8 cellular contexts compared by ENCODE assay signal in the genomic region with DNA sequence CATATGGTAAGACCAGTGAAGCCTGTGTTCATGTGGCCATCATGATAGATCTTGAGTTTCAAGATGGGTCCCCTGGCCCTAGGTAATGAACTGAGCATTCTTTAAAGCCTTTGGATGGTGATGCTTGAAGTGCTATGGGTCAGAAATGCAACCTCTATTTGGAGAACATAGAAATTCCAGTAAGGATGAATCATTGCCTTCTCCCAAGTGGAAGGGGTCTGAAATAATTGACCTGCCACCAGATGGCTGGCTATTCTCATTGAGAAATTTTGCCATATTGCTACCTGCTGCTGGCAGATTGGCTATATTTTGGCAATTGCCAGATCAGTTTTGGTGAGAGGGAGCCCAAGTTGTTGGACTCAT. TPM values are rescaled to one million over a fixed set of nuclear protein-coding genes. Genes with fewer than 3 reads are reported as not detected.
A peak's percentile ranks its signal among the peaks of the same experiment; 100 is the strongest.
DNase-seq lines count a peak whose midpoint lies in the region; ATAC-seq and TF ChIP-seq lines count a peak whose summit lies in the region.

No MANE protein-coding gene starts in this region.

- TF ChIP-seq POLR2A in adrenal gland (IDR thresholded peaks at IDR 0.05): no peak

- no peaks in the 10 kb centered on the region for H3K36me3 ChIP-seq in adrenal gland (replicated peaks in 1 of 2)
- H3K36me3 ChIP-seq in tibial artery: peaks cover 0 to 5% (median 0%) of the 10 kb centered on the region in 3 donors

- CTCF ChIA-PET in activated CD8-positive, alpha-beta memory T cell treated with anti-CD3 and anti-CD28 coated beads, Interleukin-2, amount 10 ng/mL, durations not matched to agents 7 days and 5 days (lab: Charles Lee): interaction anchor here (0.5 to 13.0 kb wide), 13 partner anchors 10 to 518 kb away, joined by 3 to 536 read pairs (median 4); partner anchors contain the start of genes AHDC1, FAM76A, SLC9A1 and STX12

- peaks cover 40% of the 10 kb centered on the region for H3K4me1 Mint-ChIP-seq in activated CD8-positive, alpha-beta memory T cell treated with anti-CD3 and anti-CD28 coated beads, Interleukin-2, amount 10 ng/mL, durations not matched to agents 7 days and 5 days

- no peak for ATAC-seq in activated CD8-positive, alpha-beta memory T cell treated with anti-CD3 and anti-CD28 coated beads, Interleukin-2, amount 10 ng/mL, durations not matched to agents 7 days and 5 days
- ATAC-seq in GM19452 (IDR thresholded peaks at IDR 0.05; ENCODE audit: unreplicated experiment): no peak

- H3K9me3 Mint-ChIP-seq in activated CD8-positive, alpha-beta memory T cell treated with anti-CD3 and anti-CD28 coated beads, Interleukin-2, amount 10 ng/mL, durations not matched to agents 7 days and 5 days (ENCODE audit: low read depth): no peaks in the 10 kb centered on the region

- H3K27ac ChIP-seq in adrenal gland (peak overlapping the region in 4 of 5 donors; percentile 65 to 86 (median 75)), tibial artery (peak overlapping the region; percentile 78 to 81)

- peak overlapping the region; percentile 98 for H3K27ac Mint-ChIP-seq in activated CD8-positive, alpha-beta memory T cell treated with anti-CD3 and anti-CD28 coated beads, Interleukin-2, amount 10 ng/mL, durations not matched to agents 7 days and 5 days

- H3K9me3 ChIP-seq in adrenal gland (replicated peaks in 1 of 3): no peaks in the 10 kb centered on the region
- no peaks in the 10 kb centered on the region for H3K9me3 ChIP-seq in tibial artery

- H3K27me3 Mint-ChIP-seq in activated CD8-positive, alpha-beta memory T cell treated with anti-CD3 and anti-CD28 coated beads, Interleukin-2, amount 10 ng/mL, durations not matched to agents 7 days and 5 days: no peaks in the 10 kb centered on the region

- TF ChIP-seq CTCF in adrenal gland (IDR thresholded peaks at IDR 0.05): no peak
- no peak for TF ChIP-seq CTCF in tibial artery (IDR thresholded peaks at IDR 0.05)

- H3K4me3 Mint-ChIP-seq in activated CD8-positive, alpha-beta memory T cell treated with anti-CD3 and anti-CD28 coated beads, Interleukin-2, amount 10 ng/mL, durations not matched to agents 7 days and 5 days: peak overlapping the region; percentile 99

- intact Hi-C loops in adrenal gland (cut with DNase I): loop anchor here (5.0 to 10.0 kb wide), 2 partner anchors 50 to 152 kb away; no protein-coding TSS in a partner anchor
- intact Hi-C loops in tibial artery (cut with DNase I; ENCODE audit: low total_unique reads): loop anchor here (5.0 kb wide), 1 partner anchor 50 kb away; no protein-coding TSS in a partner anchor

- H3K27me3 ChIP-seq in adrenal gland: no peaks in the 10 kb centered on the region
- no peaks in the 10 kb centered on the region for H3K27me3 ChIP-seq in tibial artery

- H3K4me1 ChIP-seq in adrenal gland (replicated peaks in 1 of 2) (peaks cover 9 to 33% of the 10 kb centered on the region in 2 donors), tibial artery (peaks cover 0 to 33% (median 17%) of the 10 kb centered on the region in 4 donors)

- no peak overlapping the region for H3K4me3 ChIP-seq in adrenal gland
- H3K4me3 ChIP-seq in tibial artery: peak overlapping the region; percentile 48 to 61

- H3K36me3 Mint-ChIP-seq in activated CD8-positive, alpha-beta memory T cell treated with anti-CD3 and anti-CD28 coated beads, Interleukin-2, amount 10 ng/mL, durations not matched to agents 7 days and 5 days: peaks cover 37% of the 10 kb centered on the region

- DNase-seq in activated CD8-positive, alpha-beta memory T cell treated with anti-CD3 and anti-CD28 coated beads, Interleukin-2, amount 10 ng/mL, durations not matched to agents 7 days and 5 days: no peak
- DNase-seq in activated CD8-positive, alpha-beta memory T cell treated with anti-CD3 and anti-CD28 coated beads for 24 hours: no peak
- DNase-seq in adrenal gland: no peak
- DNase-seq in kidney tubule cell (ENCODE audit: low spot score): peak; percentile 56
- DNase-seq in tibial artery: no peak
- no peak for DNase-seq in DMS53 treated with DMSO at 0.1 percent for 48 hours (lab: John Stamatoyannopoulos, UW; ENCODE audit: unreplicated experiment)
- no peak for DNase-seq in NCI-H1694 treated with DMSO at 0.1 percent for 48 hours (lab: John Stamatoyannopoulos, UW)

RNA-seq across cellular contexts. Expression of gene IFI6, which starts 0.7 kb away (rescaled TPM):
- 1,000 to 10,000 TPM in 1 of 2 experiments, 100 to 1,000 TPM in 1; 461 to 1,077 TPM for total RNA-seq in activated CD8-positive, alpha-beta memory T cell treated with anti-CD3 and anti-CD28 coated beads, Interleukin-2, amount 10 ng/mL, durations not matched to agents 7 days and 5 days
- 100 to 1,000 TPM in 5 of 8 donors, 10 to 100 TPM in 3; 67.6 to 379 (median 175) TPM for total RNA-seq in adrenal gland
- polyA plus RNA-seq in adrenal gland: 100 to 1,000 TPM; 213 to 611 (median 223) TPM

RNA-seq across cellular contexts. Expression of gene FGR, which starts 37.7 kb away (rescaled TPM):
- total RNA-seq in activated CD8-positive, alpha-beta memory T cell treated with anti-CD3 and anti-CD28 coated beads, Interleukin-2, amount 10 ng/mL, durations not matched to agents 7 days and 5 days: 1 to 10 TPM in 1 of 2 experiments, under 1 TPM in 1; 0.30 to 1.8 TPM
- total RNA-seq in adrenal gland: 10 to 100 TPM in 4 of 8 donors, 1 to 10 TPM in 4; 4.7 to 16.0 (median 10.4) TPM
- polyA plus RNA-seq in adrenal gland: 10 to 100 TPM in 2 of 3 donors, 1 to 10 TPM in 1; 6.0 to 51.9 (median 11.3) TPM

RNA-seq across cellular contexts. Expression of gene FAM76A, which starts 53.0 kb away (rescaled TPM):
- total RNA-seq in activated CD8-positive, alpha-beta memory T cell treated with anti-CD3 and anti-CD28 coated beads, Interleukin-2, amount 10 ng/mL, durations not matched to agents 7 days and 5 days: 10 to 100 TPM; 11.8 to 13.2 TPM
- total RNA-seq in adrenal gland: 10 to 100 TPM in 4 of 8 donors, 1 to 10 TPM in 4; 4.0 to 12.4 (median 9.8) TPM
- polyA plus RNA-seq in adrenal gland: 1 to 10 TPM; 2.9 to 7.6 (median 4.9) TPM

Comparison
In these comparisons a context has a peak if more than half of its experiments do, and no peak if none do; other contexts are left out.
1. H3K4me3 ChIP-seq: peak in tibial artery (2 of 2); none in adrenal gland (0 of 4).